ENCODE assay signal across 8 cellular contexts in the genomic region with DNA sequence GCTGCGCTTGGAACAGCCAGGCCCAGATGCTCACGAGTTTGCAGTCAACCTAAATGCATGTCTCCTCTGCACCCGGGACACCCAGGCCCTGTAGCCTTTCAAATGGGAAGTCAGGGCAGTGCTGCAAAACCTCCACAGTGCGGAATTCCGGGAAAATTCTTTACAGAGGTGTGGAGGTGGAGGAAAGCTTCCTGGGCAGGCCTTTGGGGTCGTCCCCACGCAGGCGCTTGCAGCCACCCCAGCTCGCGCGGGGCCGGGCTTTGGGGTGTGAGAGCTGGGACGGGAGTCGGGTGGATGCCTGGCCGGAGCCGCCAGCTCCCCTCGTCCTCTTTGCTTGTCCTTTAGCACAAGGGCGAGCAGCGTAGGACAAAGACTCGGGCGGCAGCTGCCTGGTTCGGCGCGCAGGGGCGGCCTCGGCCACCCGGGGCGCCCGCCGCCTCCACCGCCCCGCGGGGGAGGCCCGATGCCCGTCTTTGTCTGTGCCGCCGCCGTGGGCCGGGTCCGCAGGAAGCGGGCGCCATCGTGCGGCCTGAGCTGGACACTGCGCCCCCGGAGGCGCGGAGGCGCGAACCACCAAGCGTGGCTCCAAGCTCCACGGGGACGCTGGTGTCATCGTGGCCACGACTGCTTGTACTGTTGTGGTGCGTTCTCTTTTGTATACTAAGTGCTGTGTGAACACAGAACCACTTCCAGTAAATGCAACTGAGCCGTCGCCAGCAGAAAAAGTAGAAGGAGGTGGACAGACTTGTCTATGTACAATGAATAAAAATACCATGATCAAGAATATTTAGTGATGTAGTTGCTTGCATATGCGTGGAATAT. TPM values are rescaled to one million over a fixed set of nuclear protein-coding genes. Genes with fewer than 3 reads are reported as not detected.
DNase-seq lines count a peak whose midpoint lies in the region; ATAC-seq, FAIRE-seq and TF ChIP-seq lines count a peak whose summit lies in the region.

No MANE protein-coding gene starts in this region.

- no peak for FAIRE-seq in frontal cortex (lab: Jason Lieb, UNC)

- no peak for TF ChIP-seq POLR2A in suprapubic skin (IDR thresholded peaks at IDR 0.05)

- no peak for TF ChIP-seq EP300 in suprapubic skin (IDR thresholded peaks at IDR 0.05)

- ATAC-seq in GM19438 (IDR thresholded peaks at IDR 0.05; ENCODE audit: low read depth, unreplicated experiment), result peak; percentile 98
- peak; percentile 81 for ATAC-seq in HG03558 (IDR thresholded peaks at IDR 0.05; ENCODE audit: extremely low read depth, unreplicated experiment)

- DNase-seq in COR-L47 (lab: John Stamatoyannopoulos, UW) (peak; percentile 68), frontal cortex (ENCODE audit: low spot score in 2 of 2) (peak; percentile 80 to 85), suprapubic skin (ENCODE audit: low spot score in 2 of 2) (peak in 1 of 2 donors; percentile 67)
- DNase-seq in activated effector memory CD4-positive, alpha-beta T cell treated with Interleukin-2 at 50 U/mL for 16 hours, result peak; percentile 32

- WGBS in suprapubic skin, result 19% methylated on average over 7 of the region's 59 CpGs

- peak overlapping the region in 1 of 2 experiments; percentile 44 for H3K4me3 ChIP-seq in neutrophil (ENCODE audit: low read depth in 1 of 2, low read length in 1 of 2)
- peak overlapping the region; percentile 53 for H3K4me3 ChIP-seq in suprapubic skin

- H3K4me1 ChIP-seq in neutrophil (ENCODE audit: control insufficient read depth in 1 of 2, insufficient read depth in 1 of 2, low read depth in 1 of 2, low read length in 1 of 2), result peaks cover 5 to 9% of the 10 kb centered on the region in 2 experiments
- H3K4me1 ChIP-seq in suprapubic skin, result peaks cover 9% of the 10 kb centered on the region

- peaks cover 30% of the 10 kb centered on the region for H3K27me3 ChIP-seq in neutrophil
- H3K27me3 ChIP-seq in suprapubic skin, result peaks cover 14% of the 10 kb centered on the region

- no peaks in the 10 kb centered on the region for H3K36me3 ChIP-seq in neutrophil
- H3K36me3 ChIP-seq in suprapubic skin, result no peaks in the 10 kb centered on the region

- TF ChIP-seq CTCF in neutrophil (IDR thresholded peaks at IDR 0.05), result peak; percentile 95
- TF ChIP-seq CTCF in suprapubic skin (IDR thresholded peaks at IDR 0.05), result peak; percentile 63 to 97

- H3K9me3 ChIP-seq in neutrophil (no peaks in the 10 kb centered on the region), suprapubic skin (no peaks in the 10 kb centered on the region)

- H3K27ac ChIP-seq in neutrophil (no peak overlapping the region), suprapubic skin (no peak overlapping the region)

TF ChIP-seq in PFSK-1, 5 proteins besides CTCF, POLR2A, EP300 and RAD21:
- TF ChIP-seq FOXP2 (optimal IDR thresholded peaks at IDR 0.05; ENCODE audit: borderline replicate concordance, extremely low read depth, extremely low read length, insufficient read depth) (peak; percentile 86), REST (IDR thresholded peaks at IDR 0.05; ENCODE audit: insufficient read depth in 1 of 2, low read depth in 2 of 2, low read length in 2 of 2) (no peak)

RNA-seq across cellular contexts. Expression of gene BCL11A, which starts 28.2 kb away (rescaled TPM):
- polyA plus RNA-seq in PFSK-1 (2012; ENCODE audit: insufficient read length, low read depth), result 0.18 TPM
- total RNA-seq in frontal cortex (68.1 TPM), suprapubic skin (100 to 1,000 TPM in 2 of 4 donors, 10 to 100 TPM in 2; 67.1 to 222 (median 113) TPM)
